2 cellular contexts compared by ENCODE assay signal in genomic region chr9:107316795-107317661, GRCh38.
TF ChIP-seq lines count a peak whose summit lies in the region.

No MANE protein-coding gene starts in this region.

TF ChIP-seq in WTC11, 78 proteins besides CTCF, POLR2A, EP300 and RAD21:
- TF ChIP-seq ZNF281 (CRISPR knock-in tag; IDR thresholded peaks at IDR 0.05) (no peak), CREB1 (CRISPR knock-in tag; IDR thresholded peaks at IDR 0.05) (no peak), NR3C1 (CRISPR knock-in tag; conservative IDR thresholded peaks at IDR 0.05; ENCODE audit: low read depth) (no peak), ZNF532 (CRISPR knock-in tag; IDR thresholded peaks at IDR 0.05; ENCODE audit: borderline replicate concordance) (no peak), SP1 (CRISPR knock-in tag; conservative IDR thresholded peaks at IDR 0.05) (no peak), USF1 (CRISPR knock-in tag; IDR thresholded peaks at IDR 0.05) (no peak), MXD4 (CRISPR knock-in tag; IDR thresholded peaks at IDR 0.05; ENCODE audit: borderline replicate concordance) (no peak), HMGA2 (CRISPR knock-in tag; IDR thresholded peaks at IDR 0.05) (no peak)

TF ChIP-seq in HepG2, 621 proteins besides CTCF, POLR2A, EP300 and RAD21 (continued from another document):
- TF ChIP-seq TEAD3 (CRISPR knock-in tag; optimal IDR thresholded peaks at IDR 0.05; ENCODE audit: borderline replicate concordance) (peak; percentile 90), SOX13 (IDR thresholded peaks at IDR 0.05) (no peak), SOX13 (CRISPR knock-in tag; conservative IDR thresholded peaks at IDR 0.05 in 1 of 2, IDR thresholded peaks at IDR 0.05 in 1 of 2) (peak in 1 of 2 experiments; percentile 41; a peak in 1 of 4 replicates), RBM22 (optimal IDR thresholded peaks at IDR 0.05; ENCODE audit: low read length) (peak; percentile 90), ATF1 (CRISPR knock-in tag; IDR thresholded peaks at IDR 0.05) (no peak), SAP130 (CRISPR knock-in tag; IDR thresholded peaks at IDR 0.05; ENCODE audit: low read depth) (peak; percentile 23; the same call in 1 of the 2 replicates)
